ENCODE assay signal across 12 cellular contexts in the genomic region with DNA sequence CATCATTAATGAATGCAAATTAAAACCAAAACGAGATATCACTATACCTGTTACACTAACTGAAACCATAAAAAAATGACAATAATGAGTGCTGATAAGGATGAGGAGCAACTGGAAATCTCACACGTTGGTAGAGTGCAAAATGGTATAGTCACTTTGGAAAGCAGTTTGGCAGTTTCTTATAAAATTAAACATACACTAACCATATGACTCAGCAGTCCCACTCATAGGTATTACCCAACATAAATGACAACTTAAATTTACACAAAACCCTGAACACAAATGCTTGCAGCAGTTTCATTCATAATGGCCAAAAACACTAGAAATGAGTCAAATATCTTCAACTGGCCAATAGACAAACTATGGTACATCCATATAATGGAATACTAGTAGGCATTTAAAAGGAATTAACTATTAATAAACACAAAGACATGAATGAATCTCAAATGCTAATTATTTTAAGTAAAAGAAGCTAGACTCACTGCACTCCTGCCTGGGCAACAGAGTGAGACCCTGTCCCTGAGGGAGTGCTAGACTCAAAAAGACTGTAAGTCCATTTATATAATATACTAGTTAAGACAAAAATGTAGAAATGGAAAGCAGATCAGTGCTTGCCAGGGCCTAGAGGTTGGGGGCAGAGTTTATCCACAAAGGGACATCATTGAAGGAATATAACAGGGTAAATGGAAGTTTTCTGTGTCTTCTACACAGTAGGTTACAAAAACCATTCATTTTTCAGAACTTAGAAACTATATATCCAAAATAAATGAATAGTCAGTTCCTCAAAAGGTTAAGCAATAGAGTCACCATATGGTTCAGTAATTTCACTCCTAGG.
A peak's percentile ranks its signal among the peaks of the same experiment; 100 is the strongest.
DNase-seq lines count a peak whose midpoint lies in the region; ATAC-seq and TF ChIP-seq lines count a peak whose summit lies in the region.
"Had no signal": no experiment of that assay in that cellular context is flagged by ENCODE, and none has a peak within 500 bp of the region (broad histone marks: within the 10 kb centered on the region; RNA-seq: fewer than 3 reads in every experiment).

No MANE protein-coding gene starts in this region.

- CTCF ChIA-PET in AG04449 (lab: Yijun Ruan, JAX), result no interaction called here
- CTCF ChIA-PET in HEK293 (lab: Yijun Ruan, JAX), result no interaction called here
- CTCF ChIA-PET in T-cell (lab: Charles Lee), result no interaction called here

- H3K36me3 ChIP-seq in HEK293 (ENCODE audit: control insufficient read depth in 2 of 2, insufficient read depth in 1 of 2, low read length in 2 of 2) (peaks cover 7 to 33% of the 10 kb centered on the region in 2 experiments; a peak in 2 of 3 replicates), RWPE2 (ENCODE audit: low read depth) (peaks cover 27% of the 10 kb centered on the region), fibroblast of lung (ENCODE audit: control insufficient read depth, insufficient read depth, low read length) (no peaks in the 10 kb centered on the region)
- H3K36me3 ChIP-seq: ovary had no signal

- H3K27me3 Mint-ChIP-seq in T-cell, result no peaks in the 10 kb centered on the region

- no peak overlapping the region for H3K4me2 ChIP-seq in fibroblast of lung (ENCODE audit: extremely low read depth, insufficient read depth, low read length)

- H4K20me1 ChIP-seq in fibroblast of lung (ENCODE audit: control insufficient read depth, extremely low read depth, insufficient read depth, low read length), result no peaks in the 10 kb centered on the region

- no peak overlapping the region for H2AFZ ChIP-seq in fibroblast of lung (ENCODE audit: low read length)

- intact Hi-C loops in Right ventricle myocardium inferior (cut with DNase I), result no loop called here

- ATAC-seq in RWPE2 (ENCODE audit: low read depth) (peak; percentile 58), Right ventricle myocardium inferior (no peak), T-cell (replicated peaks in 1 of 4) (no peak)
- ATAC-seq: mucosa of descending colon had no signal

- no peak overlapping the region for H3K27ac Mint-ChIP-seq in T-cell

- POLR2A ChIA-PET in AG04449 (lab: Yijun Ruan, JAX) (no interaction called here), HEK293 (lab: Yijun Ruan, JAX) (interaction anchor here (0.7 kb wide), 1 partner anchor 22 kb away, joined by 8 read pairs; no protein-coding TSS in a partner anchor), T-cell (lab: Charles Lee) (no interaction called here)

- H3K9me3 ChIP-seq in HEK293 (ENCODE audit: control insufficient read depth, insufficient read depth, low read depth, low read length) (no peaks in the 10 kb centered on the region), RWPE2 (ENCODE audit: severe bottlenecking) (no peaks in the 10 kb centered on the region), fibroblast of lung (ENCODE audit: control insufficient read depth, insufficient read depth, low read depth, low read length) (no peaks in the 10 kb centered on the region)
- H3K9me3 ChIP-seq: mucosa of descending colon, ovary had no signal

- no peak overlapping the region for H3K9ac ChIP-seq in fibroblast of lung (ENCODE audit: insufficient read depth, low read length)

- TF ChIP-seq CTCF in AG04449 (IDR thresholded peaks at IDR 0.05; ENCODE audit: insufficient read depth, low read length, missing control alignments) (no peak), HEK293 (tag by site-specific recombination; IDR thresholded peaks at IDR 0.05) (no peak), RWPE2 (IDR thresholded peaks at IDR 0.05; ENCODE audit: poor library complexity, severe bottlenecking) (no peak), fibroblast of lung (conservative IDR thresholded peaks at IDR 0.05 in 1 of 2, IDR thresholded peaks at IDR 0.05 in 1 of 2; ENCODE audit: low read depth in 1 of 2, low read length in 2 of 2) (no peak)

- H3K79me2 ChIP-seq in fibroblast of lung (ENCODE audit: control insufficient read depth, insufficient read depth, low read length), result peaks cover 10% of the 10 kb centered on the region

- H3K4me3 ChIP-seq in AG04449 (ENCODE audit: low read depth, low read length) (no peak overlapping the region), HEK293 (ENCODE audit: low read depth, low read length) (no peak overlapping the region), RWPE2 (ENCODE audit: severe bottlenecking) (no peak overlapping the region), fibroblast of lung (replicated peaks in 1 of 4; ENCODE audit: control extremely low read depth in 1 of 4, insufficient read depth in 1 of 4, low read depth in 3 of 4, low read length in 4 of 4) (no peak overlapping the region)
- H3K4me3 ChIP-seq: coronary artery, mucosa of descending colon, ovary had no signal

- H3K36me3 Mint-ChIP-seq in T-cell, result peaks cover 42% of the 10 kb centered on the region

- H3K4me3 Mint-ChIP-seq in T-cell, result no peak overlapping the region

- H3K4me1 Mint-ChIP-seq in T-cell, result no peaks in the 10 kb centered on the region

- no peaks in the 10 kb centered on the region for H3K4me1 ChIP-seq in HEK293 (ENCODE audit: control insufficient read depth, insufficient read depth, low read length)
- peaks cover 3% of the 10 kb centered on the region for H3K4me1 ChIP-seq in RWPE2 (ENCODE audit: insufficient read depth, poor library complexity, severe bottlenecking)
- no peaks in the 10 kb centered on the region for H3K4me1 ChIP-seq in fibroblast of lung (ENCODE audit: control insufficient read depth, extremely low read depth, insufficient read depth, low read length)

- no peaks in the 10 kb centered on the region for H3K27me3 ChIP-seq in RWPE2 (ENCODE audit: insufficient read depth, poor library complexity, severe bottlenecking)
- H3K27me3 ChIP-seq in fibroblast of lung (ENCODE audit: control insufficient read depth, insufficient read depth, low read length), result no peaks in the 10 kb centered on the region
- H3K27me3 ChIP-seq: ovary had no signal

- DNase-seq in AG04449 (ENCODE audit: low read depth, low spot score), result peak; percentile 5
- no peak for DNase-seq in RWPE2 (ENCODE audit: low spot score)
- DNase-seq in fibroblast of lung (ENCODE audit: low read depth in 2 of 2), result peak; percentile 33 to 79
- no peak for DNase-seq in cerebellum (ENCODE audit: low spot score)
- no peak for DNase-seq in NCI-H1105 (lab: John Stamatoyannopoulos, UW)
- no peak for DNase-seq in Right ventricle myocardium inferior (ENCODE audit: missing footprints)
- DNase-seq in T-cell, result no peak
- DNase-seq: MM.1S, mucosa of descending colon, ovary had no signal

- H3K27ac ChIP-seq in HEK293 (ENCODE audit: extremely low read depth, low read depth, low read length), result no peak overlapping the region
- H3K27ac ChIP-seq in RWPE2 (ENCODE audit: poor library complexity, severe bottlenecking), result no peak overlapping the region
- no peak overlapping the region for H3K27ac ChIP-seq in fibroblast of lung (ENCODE audit: insufficient read depth, low read length)
- H3K27ac ChIP-seq: coronary artery, ovary had no signal

- no peaks in the 10 kb centered on the region for H3K9me3 Mint-ChIP-seq in T-cell

TF ChIP-seq in HEK293, 187 proteins besides CTCF, POLR2A, EP300 and RAD21:
- TF ChIP-seq ZNF785 (tag by site-specific recombination; IDR thresholded peaks at IDR 0.05) (no peak), ZNF747 (tag by site-specific recombination; IDR thresholded peaks at IDR 0.05) (no peak), ZNF169 (tag by site-specific recombination; IDR thresholded peaks at IDR 0.05) (no peak), FEZF1 (tag by site-specific recombination; IDR thresholded peaks at IDR 0.05) (no peak), ZNF114 (tag by site-specific recombination; IDR thresholded peaks at IDR 0.05) (no peak), ZNF146 (tag by site-specific recombination; IDR thresholded peaks at IDR 0.05) (peak; percentile 41; the same call in 1 of the 2 replicates)
- TF ChIP-seq, protein P1, sequence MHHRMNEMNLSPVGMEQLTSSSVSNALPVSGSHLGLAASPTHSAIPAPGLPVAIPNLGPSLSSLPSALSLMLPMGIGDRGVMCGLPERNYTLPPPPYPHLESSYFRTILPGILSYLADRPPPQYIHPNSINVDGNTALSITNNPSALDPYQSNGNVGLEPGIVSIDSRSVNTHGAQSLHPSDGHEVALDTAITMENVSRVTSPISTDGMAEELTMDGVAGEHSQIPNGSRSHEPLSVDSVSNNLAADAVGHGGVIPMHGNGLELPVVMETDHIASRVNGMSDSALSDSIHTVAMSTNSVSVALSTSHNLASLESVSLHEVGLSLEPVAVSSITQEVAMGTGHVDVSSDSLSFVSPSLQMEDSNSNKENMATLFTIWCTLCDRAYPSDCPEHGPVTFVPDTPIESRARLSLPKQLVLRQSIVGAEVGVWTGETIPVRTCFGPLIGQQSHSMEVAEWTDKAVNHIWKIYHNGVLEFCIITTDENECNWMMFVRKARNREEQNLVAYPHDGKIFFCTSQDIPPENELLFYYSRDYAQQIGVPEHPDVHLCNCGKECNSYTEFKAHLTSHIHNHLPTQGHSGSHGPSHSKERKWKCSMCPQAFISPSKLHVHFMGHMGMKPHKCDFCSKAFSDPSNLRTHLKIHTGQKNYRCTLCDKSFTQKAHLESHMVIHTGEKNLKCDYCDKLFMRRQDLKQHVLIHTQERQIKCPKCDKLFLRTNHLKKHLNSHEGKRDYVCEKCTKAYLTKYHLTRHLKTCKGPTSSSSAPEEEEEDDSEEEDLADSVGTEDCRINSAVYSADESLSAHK (tag by site-specific recombination; IDR thresholded peaks at IDR 0.05), result peak; percentile 24; the same call in 1 of the 2 replicates
TF ChIP-seq in HEK293: peak in this region for 2.

Comparison
In these comparisons a context has a peak if more than half of its experiments do, and no peak if none do; other contexts are left out.
1. DNase-seq: peak in AG04449 (single experiment) and fibroblast of lung (2 of 2); none in RWPE2 (single experiment), cerebellum (single experiment), NCI-H1105 (single experiment), Right ventricle myocardium inferior (single experiment) and T-cell (0 of 34).